In genomic region chr17:45221081-45221996, GRCh38 we compare ENCODE assay signal across 1 cellular context.
A peak's percentile ranks its signal among the peaks of the same experiment; 100 is the strongest.
TF ChIP-seq lines count a peak whose summit lies in the region.

Gene FMNL1, plus strand, starts transcription at chr17:45221885. Its CDS starts 240 bp downstream, at chr17:45222125.

TF ChIP-seq in K562, 482 proteins besides CTCF, POLR2A, EP300 and RAD21 (continued from another document and continues in another):
- TF ChIP-seq SMAD1 (IDR thresholded peaks at IDR 0.05; ENCODE audit: low read depth, low read length, partially characterized antibody) (no peak), ZNF263 (CRISPR knock-in tag; IDR thresholded peaks at IDR 0.05; ENCODE audit: borderline replicate concordance) (0 out of 2 replicates have a peak, but pooled peaks have one; percentile 36), ZNF143 (CRISPR knock-in tag; IDR thresholded peaks at IDR 0.05) (no peak), GTF2F1 (IDR thresholded peaks at IDR 0.05; ENCODE audit: low read depth, low read length) (no peak), HIVEP1 (CRISPR knock-in tag; IDR thresholded peaks at IDR 0.05) (no peak), RBBP5 (IDR thresholded peaks at IDR 0.05; ENCODE audit: borderline replicate concordance, insufficient read depth, low read length, poor library complexity, severe bottlenecking) (peak; percentile 58), MCM3 (IDR thresholded peaks at IDR 0.05) (no peak), L3MBTL2 (IDR thresholded peaks at IDR 0.05) (0 out of 2 replicates have a peak, but pooled peaks have one; percentile 18), ZNF740 (CRISPR knock-in tag; IDR thresholded peaks at IDR 0.05) (peak; percentile 55; the same call in 1 of the 2 replicates), ZNF740 (tag; IDR thresholded peaks at IDR 0.05) (no peak), ZZZ3 (IDR thresholded peaks at IDR 0.05) (no peak), SMARCA5 (IDR thresholded peaks at IDR 0.05) (no peak), HEY1 (CRISPR knock-in tag; IDR thresholded peaks at IDR 0.05; ENCODE audit: borderline replicate concordance) (no peak), MIER1 (IDR thresholded peaks at IDR 0.05; ENCODE audit: low read depth) (no peak), ZNF561 (CRISPR knock-in tag; conservative IDR thresholded peaks at IDR 0.05) (no peak), NFE2L1 (tag; IDR thresholded peaks at IDR 0.05; ENCODE audit: borderline replicate concordance, low read depth) (no peak), RB1 (IDR thresholded peaks at IDR 0.05; ENCODE audit: low read depth) (peak; percentile 48; the same call in 1 of the 2 replicates), E2F1 (CRISPR knock-in tag; IDR thresholded peaks at IDR 0.05) (no peak), NCOR1 (IDR thresholded peaks at IDR 0.05) (no peak), E2F4 (CRISPR knock-in tag; IDR thresholded peaks at IDR 0.05; ENCODE audit: low read depth) (no peak), SIX5 (IDR thresholded peaks at IDR 0.05; ENCODE audit: borderline replicate concordance in 1 of 2, insufficient read depth in 1 of 2, low read depth in 1 of 2, low read length in 2 of 2) (no peak), CREB3L1 (IDR thresholded peaks at IDR 0.05; ENCODE audit: borderline replicate concordance, low read depth) (no peak), NONO (IDR thresholded peaks at IDR 0.05; ENCODE audit: low read depth in 2 of 2, low read length in 1 of 2) (no peak; a peak in 1 of 4 replicates), ZNF24 (IDR thresholded peaks at IDR 0.05) (no peak), PTTG1 (tag; IDR thresholded peaks at IDR 0.05; ENCODE audit: low read depth) (no peak), GATAD2B (IDR thresholded peaks at IDR 0.05; ENCODE audit: borderline replicate concordance) (no peak), SAFB (IDR thresholded peaks at IDR 0.05; ENCODE audit: borderline replicate concordance, low read depth, low read length) (no peak), HOXB6 (CRISPR knock-in tag; IDR thresholded peaks at IDR 0.05; ENCODE audit: borderline replicate concordance) (no peak), THAP12 (CRISPR knock-in tag; IDR thresholded peaks at IDR 0.05) (no peak), AFF4 (CRISPR knock-in tag; IDR thresholded peaks at IDR 0.05) (no peak), ZNF507 (tag; conservative IDR thresholded peaks at IDR 0.05) (no peak), SPI1 (IDR thresholded peaks at IDR 0.05; ENCODE audit: borderline replicate concordance, low read depth, low read length) (peak; percentile 59), KDM5B (IDR thresholded peaks at IDR 0.05; ENCODE audit: insufficient replicate concordance, low read depth, low read length) (peak; percentile 53), CXXC5 (CRISPR knock-in tag; IDR thresholded peaks at IDR 0.05) (peak; percentile 67), WHSC1 (IDR thresholded peaks at IDR 0.05; ENCODE audit: low read length) (no peak), RERE (CRISPR knock-in tag; IDR thresholded peaks at IDR 0.05; ENCODE audit: borderline replicate concordance) (no peak), MITF (IDR thresholded peaks at IDR 0.05) (no peak), KAT7 (CRISPR knock-in tag; IDR thresholded peaks at IDR 0.05; ENCODE audit: borderline replicate concordance) (0 out of 2 replicates have a peak, but pooled peaks have one; percentile 67), MXD1 (CRISPR knock-in tag; IDR thresholded peaks at IDR 0.05; ENCODE audit: borderline replicate concordance, poor library complexity, severe bottlenecking) (no peak), CBX3 (IDR thresholded peaks at IDR 0.05; ENCODE audit: borderline replicate concordance in 1 of 2, low read length in 2 of 2) (no peak), CTBP1 (IDR thresholded peaks at IDR 0.05; ENCODE audit: borderline replicate concordance) (peak; percentile 48; the same call in 1 of the 2 replicates), POLR2B (IDR thresholded peaks at IDR 0.05; ENCODE audit: low read depth, partially characterized antibody) (no peak)
